ENCODE assay signal across 7 cellular contexts in the genomic region with DNA sequence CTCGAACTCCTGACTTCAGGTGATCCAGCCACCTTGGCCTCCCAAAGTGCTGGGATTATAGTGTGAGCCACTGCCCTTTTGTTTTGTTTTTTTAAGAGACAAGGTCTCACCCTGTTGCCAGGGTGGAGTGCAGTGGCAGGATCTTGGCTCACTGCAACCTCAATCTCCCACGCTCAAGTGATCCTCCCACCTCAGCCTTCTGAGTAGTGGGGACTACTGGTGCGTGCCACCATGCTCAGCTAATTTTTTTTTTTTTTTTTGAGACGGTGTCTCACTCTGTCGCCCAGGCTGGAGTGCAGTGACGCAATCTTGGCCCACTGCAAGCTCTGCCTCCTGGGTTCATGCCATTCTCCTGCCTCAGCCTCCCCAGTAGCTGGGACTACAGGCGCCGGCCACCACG.
DNase-seq lines count a peak whose midpoint lies in the region; ATAC-seq, FAIRE-seq and TF ChIP-seq lines count a peak whose summit lies in the region.
"Not testable (repeated sequence)": the region's sequence is repeated elsewhere in the genome, so short reads cannot be mapped to it uniquely, and the experiment has no call there.

No MANE protein-coding gene starts in this region.

- H2BK120ac ChIP-seq in IMR-90 (ENCODE audit: low read depth, low read length): not testable (repeated sequence)

- not testable (repeated sequence) for H2AK5ac ChIP-seq in IMR-90 (ENCODE audit: low read depth, low read length)

- not testable (repeated sequence) for H3K14ac ChIP-seq in IMR-90 (replicated peaks; ENCODE audit: low read depth, low read length)

- not testable (repeated sequence) for TF ChIP-seq CTCF in IMR-90 (conservative IDR thresholded peaks at IDR 0.05; ENCODE audit: low read depth, low read length); K562 (IDR thresholded peaks at IDR 0.05 in 2 of 3, conservative IDR thresholded peaks at IDR 0.05 in 1 of 3; ENCODE audit: insufficient read depth in 2 of 3, low read depth in 1 of 3, low read length in 3 of 3)

- H3K27ac ChIP-seq in IMR-90 (ENCODE audit: insufficient read depth, low read length); K562 (ENCODE audit: extremely low read depth, low read depth, low read length): not testable (repeated sequence)

- not testable (repeated sequence) for TF ChIP-seq POLR2A in IMR-90 (IDR thresholded peaks at IDR 0.05; ENCODE audit: low read depth, low read length); K562 (conservative IDR thresholded peaks at IDR 0.05)

- peak; percentile 42 for ATAC-seq in HG02885 (IDR thresholded peaks at IDR 0.05; ENCODE audit: poor library complexity, unreplicated experiment)
- ATAC-seq in IMR-90 (ENCODE audit: low read depth); K562: not testable (repeated sequence)
- ATAC-seq in stimulated activated memory B cell treated with anti-CD40 and anti-IgM and Interleukin-4, amounts not matched to agents 10 μg/mL and 1 μg/mL and 100 μg/mL, for 72 hours: peak; percentile 85

- H3K4me2 ChIP-seq in IMR-90 (ENCODE audit: low read depth, low read length); K562 (ENCODE audit: insufficient read depth, low read length): not testable (repeated sequence)

- not testable (repeated sequence) for BruUV-seq in IMR-90 (replicated peaks; lab: Mats Ljungman, UMichigan); K562 (replicated peaks; lab: Mats Ljungman, UMichigan)

- H2BK5ac ChIP-seq in IMR-90 (ENCODE audit: low read depth, low read length, poor library complexity, severe bottlenecking): not testable (repeated sequence)

- CTCF ChIA-PET in IMR-90 (lab: Yijun Ruan, JAX): interaction anchor here (0.7 kb wide), 1 partner anchor 165 kb away, joined by 3 read pairs; no protein-coding TSS in a partner anchor
- CTCF ChIA-PET in K562 (lab: Yijun Ruan, JAX; ENCODE audit: low intra/inter-chr PET ratio): not testable (repeated sequence)

- H2BK20ac ChIP-seq in IMR-90 (ENCODE audit: low read depth, low read length): not testable (repeated sequence)

- H3K9me3 Mint-ChIP-seq in stimulated activated memory B cell treated with anti-CD40 and anti-IgM and Interleukin-4, amounts not matched to agents 10 μg/mL and 1 μg/mL and 100 μg/mL, for 72 hours: not testable (repeated sequence)

- TF ChIP-seq RAD21 in IMR-90 (IDR thresholded peaks at IDR 0.05; ENCODE audit: low read length); K562 (CRISPR knock-in tag; conservative IDR thresholded peaks at IDR 0.05 in 1 of 2, IDR thresholded peaks at IDR 0.05 in 1 of 2): not testable (repeated sequence)

- WGBS in IMR-90 (ENCODE audit: extremely low coverage in 2 of 2, insufficient read length in 1 of 2), 2 experiments: no CpG with 5 or more reads among the region's 9 CpGs
- 77% methylated on average over 6 of the region's 9 CpGs for WGBS in K562 (ENCODE audit: insufficient coverage, low coverage, missing lambda C conversion rate)

- not testable (repeated sequence) for H4K8ac ChIP-seq in IMR-90 (ENCODE audit: low read depth in 2 of 2, low read length in 2 of 2)

- dilution Hi-C loops in IMR-90 (cut with HindIII; ENCODE audit: low sequenced_read_pairs, unreplicated experiment): not testable (repeated sequence)

- not testable (repeated sequence) for H3K79me1 ChIP-seq in IMR-90 (ENCODE audit: low read depth in 1 of 2, low read length in 2 of 2)

- H2AK9ac ChIP-seq in IMR-90 (replicated peaks; ENCODE audit: low read depth, low read length, poor library complexity): not testable (repeated sequence)

- in situ Hi-C loops in Caki2 (cut with HindIII; ENCODE audit: low pct_unique_long_range_greater_than_20kb, low sequenced_read_pairs); IMR-90 (cut with MboI; ENCODE audit: low sequenced_read_pairs); K562 (cut with MboI): not testable (repeated sequence)

- peak overlapping the region; percentile 2 for H3K27ac Mint-ChIP-seq in stimulated activated memory B cell treated with anti-CD40 and anti-IgM and Interleukin-4, amounts not matched to agents 10 μg/mL and 1 μg/mL and 100 μg/mL, for 72 hours

- TF ChIP-seq EP300 in K562 (IDR thresholded peaks at IDR 0.05; ENCODE audit: low read length): not testable (repeated sequence)

- not testable (repeated sequence) for H3K79me2 ChIP-seq in K562 (ENCODE audit: control insufficient read depth, insufficient read depth, low read length)

- not testable (repeated sequence) for H3K56ac ChIP-seq in IMR-90 (ENCODE audit: extremely low read depth, insufficient read depth, low read length)

- H3K4me3 Mint-ChIP-seq in stimulated activated memory B cell treated with anti-CD40 and anti-IgM and Interleukin-4, amounts not matched to agents 10 μg/mL and 1 μg/mL and 100 μg/mL, for 72 hours: not testable (repeated sequence)

- POLR2A ChIA-PET in IMR-90 (lab: Charles Lee; ENCODE audit: unreplicated experiment); K562 (lab: Yijun Ruan, JAX): not testable (repeated sequence)

- H3K9me1 ChIP-seq in IMR-90 (ENCODE audit: insufficient read depth, low read length): peaks cover 18% of the 10 kb centered on the region
- H3K9me1 ChIP-seq in K562 (ENCODE audit: control insufficient read depth, insufficient read depth, low read length): not testable (repeated sequence)

- H2AFZ ChIP-seq in IMR-90 (replicated peaks; ENCODE audit: low read length, poor library complexity); K562 (ENCODE audit: low read depth, low read length): not testable (repeated sequence)

- H4K20me1 ChIP-seq in IMR-90 (ENCODE audit: insufficient read depth, low read length); K562 (replicated peaks; ENCODE audit: control insufficient read depth, insufficient read depth, low read length): not testable (repeated sequence)

- not testable (repeated sequence) for H3K9ac ChIP-seq in IMR-90 (ENCODE audit: low read depth, low read length); K562 (ENCODE audit: insufficient read depth in 1 of 2, low read depth in 2 of 2, low read length in 2 of 2)

- not testable (repeated sequence) for H3K4ac ChIP-seq in IMR-90 (ENCODE audit: low read depth, low read length)

- H3K27me3 Mint-ChIP-seq in stimulated activated memory B cell treated with anti-CD40 and anti-IgM and Interleukin-4, amounts not matched to agents 10 μg/mL and 1 μg/mL and 100 μg/mL, for 72 hours: not testable (repeated sequence)

- not testable (repeated sequence) for H3K4me3 ChIP-seq in IMR-90 (ENCODE audit: insufficient read depth, low read depth, low read length); K562

- not testable (repeated sequence) for H3K9me3 ChIP-seq in IMR-90 (ENCODE audit: control insufficient read depth, insufficient read depth, low read length); K562 (replicated peaks; ENCODE audit: control insufficient read depth, insufficient read depth, low read depth, low read length)

- H4K5ac ChIP-seq in IMR-90 (ENCODE audit: low read depth, low read length): not testable (repeated sequence)

- not testable (repeated sequence) for H3K36me3 ChIP-seq in IMR-90 (ENCODE audit: control insufficient read depth, insufficient read depth, low read length); K562 (ENCODE audit: control insufficient read depth, insufficient read depth, low read length)

- intact Hi-C loops in IMR-90 (cut with micrococcal nuclease); K562 (cut with micrococcal nuclease): not testable (repeated sequence)

- FAIRE-seq in RCC 7860 (lab: Jason Lieb, UNC): peak; percentile 96
- not testable (repeated sequence) for FAIRE-seq in K562 (lab: Jason Lieb, UNC)

- H3K18ac ChIP-seq in IMR-90 (ENCODE audit: low read depth, low read length): not testable (repeated sequence)

- peaks cover 12% of the 10 kb centered on the region for H3K4me1 Mint-ChIP-seq in stimulated activated memory B cell treated with anti-CD40 and anti-IgM and Interleukin-4, amounts not matched to agents 10 μg/mL and 1 μg/mL and 100 μg/mL, for 72 hours

- peak; percentile 87 for DNase-seq in Caki2 (ENCODE audit: low read depth)
- DNase-seq in IMR-90; K562 (ENCODE audit: extremely low read depth in 1 of 4, low spot score in 3 of 4): not testable (repeated sequence)
- DNase-seq in RCC 7860 (ENCODE audit: low spot score): peak; percentile 98
- DNase-seq in kidney glomerular epithelial cell (lab: John Stamatoyannopoulos, UW): peak; percentile 63

- peaks cover 12% of the 10 kb centered on the region for H3K4me1 ChIP-seq in IMR-90 (ENCODE audit: control insufficient read depth, insufficient read depth, low read length)
- not testable (repeated sequence) for H3K4me1 ChIP-seq in K562 (replicated peaks in 1 of 2; ENCODE audit: control insufficient read depth in 2 of 2, insufficient read depth in 2 of 2, low read length in 2 of 2)

- not testable (repeated sequence) for H3K36me3 Mint-ChIP-seq in stimulated activated memory B cell treated with anti-CD40 and anti-IgM and Interleukin-4, amounts not matched to agents 10 μg/mL and 1 μg/mL and 100 μg/mL, for 72 hours

- not testable (repeated sequence) for H3K27me3 ChIP-seq in IMR-90 (ENCODE audit: control insufficient read depth, insufficient read depth, low read length); K562 (ENCODE audit: control insufficient read depth in 2 of 2, insufficient read depth in 2 of 2, low read length in 2 of 2)

- not testable (repeated sequence) for H2BK15ac ChIP-seq in IMR-90 (ENCODE audit: low read depth, low read length)

- not testable (repeated sequence) for H4K91ac ChIP-seq in IMR-90 (ENCODE audit: insufficient read depth, low read depth, low read length)

- H3K23ac ChIP-seq in IMR-90 (ENCODE audit: low read depth, low read length): not testable (repeated sequence)

TF ChIP-seq in IMR-90, 13 proteins besides CTCF, POLR2A, EP300 and RAD21:
- TF ChIP-seq CEBPB (IDR thresholded peaks at IDR 0.05; ENCODE audit: low read depth, low read length): 0 out of 2 replicates have a peak, but pooled peaks have one; percentile 5
TF ChIP-seq in IMR-90: peak in this region for 1; not testable (repeated sequence) for 12.

TF ChIP-seq in K562, 482 proteins besides CTCF, POLR2A, EP300 and RAD21:
- peak; percentile 52 for TF ChIP-seq CEBPB (tag; IDR thresholded peaks at IDR 0.05)
TF ChIP-seq in K562: peak in this region for 1; not testable (repeated sequence) for 481.
